ENCODE assay signal across 11 cellular contexts in the genomic region with DNA sequence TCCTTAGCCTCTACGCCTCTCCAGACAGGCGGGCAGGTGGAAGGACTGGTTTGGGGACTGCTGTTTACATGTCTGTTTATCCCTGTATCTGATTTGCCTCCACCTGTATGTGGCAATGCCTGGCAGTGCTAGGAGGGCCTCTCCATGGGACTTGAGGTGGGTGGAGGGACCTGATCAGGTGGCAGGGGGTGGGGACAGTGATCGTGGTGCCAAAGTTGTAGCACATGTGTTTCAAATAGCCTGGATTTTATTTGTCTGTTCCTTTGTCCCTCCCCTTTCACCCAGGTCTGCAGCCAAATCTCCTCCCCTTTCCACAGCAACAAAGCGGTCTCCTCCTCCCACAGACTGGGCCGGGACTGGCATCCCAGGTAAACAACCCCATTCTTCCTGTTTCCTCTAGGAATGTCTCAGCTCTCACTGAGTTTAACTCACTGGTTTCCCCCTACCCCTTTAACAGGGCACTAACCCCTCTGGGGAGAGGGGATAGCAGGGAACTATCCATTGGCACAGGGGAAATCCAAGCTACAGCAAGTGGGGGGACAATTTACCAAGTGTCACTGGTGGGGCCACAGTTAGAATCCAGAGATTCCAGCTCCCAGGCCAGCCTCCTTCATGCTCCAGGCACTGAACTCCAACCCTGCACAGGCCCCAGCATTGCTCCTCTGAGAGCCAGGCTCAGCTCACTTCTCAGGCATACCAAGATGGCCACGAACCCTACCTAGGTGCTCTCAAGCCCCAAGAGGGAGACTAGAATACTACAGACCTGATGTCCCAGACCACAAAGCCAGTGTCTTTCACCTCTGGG. TPM values are rescaled to one million over a fixed set of nuclear protein-coding genes. Genes with fewer than 3 reads are reported as not detected.
DNase-seq lines count a peak whose midpoint lies in the region; ATAC-seq and TF ChIP-seq lines count a peak whose summit lies in the region.
"Had no signal": no experiment of that assay in that cellular context is flagged by ENCODE, and none has a peak within 500 bp of the region (broad histone marks: within the 10 kb centered on the region; RNA-seq: fewer than 3 reads in every experiment).

No MANE protein-coding gene starts in this region.

- H3F3A ChIP-seq in GM23338 (replicated peaks; ENCODE audit: low read depth) = no peaks in the 10 kb centered on the region

- H3K4me2 ChIP-seq in GM23338 = no peak overlapping the region
- H3K4me2 ChIP-seq: BLaER1 treated with 17β-estradiol and CSF1 and Interleukin-3, amounts not matched to agents 10 nM and 100 nM; KMS-11 had no signal

- H3K4me3 ChIP-seq in GM23338 = no peak overlapping the region
- H3K4me3 ChIP-seq: BLaER1 treated with 17β-estradiol and CSF1 and Interleukin-3, amounts not matched to agents 10 nM and 100 nM had no signal

- no peaks in the 10 kb centered on the region for H3K9me3 Mint-ChIP-seq in GM23338
- H3K9me3 Mint-ChIP-seq: dendritic cell treated with granulocyte-macrophage colony-stimulating factor and Interleukin-4, amounts not matched to agents 40 ng/mL and 50 ng/mL, for 4 days had no signal

- peaks cover 14% of the 10 kb centered on the region for H3K4me1 ChIP-seq in GM23338 (ENCODE audit: insufficient read depth)

- no peaks in the 10 kb centered on the region for H3K36me3 ChIP-seq in GM23338 (ENCODE audit: insufficient read depth)
- H3K36me3 ChIP-seq: BLaER1 treated with 17β-estradiol and CSF1 and Interleukin-3, amounts not matched to agents 10 nM and 100 nM had no signal

- no peak overlapping the region for H3K27ac ChIP-seq in GM23338 (ENCODE audit: low read depth)
- H3K27ac ChIP-seq: BLaER1 treated with 17β-estradiol and CSF1 and Interleukin-3, amounts not matched to agents 10 nM and 100 nM; KMS-11 had no signal

- no peaks in the 10 kb centered on the region for H3K27me3 ChIP-seq in GM23338 (ENCODE audit: insufficient read depth)
- H3K27me3 ChIP-seq: BLaER1 treated with 17β-estradiol and CSF1 and Interleukin-3, amounts not matched to agents 10 nM and 100 nM had no signal

- intact Hi-C loops in sciatic nerve (cut with DNase I) = loop anchor here (5.0 kb wide), 1 partner anchor 65 kb away; no protein-coding TSS in a partner anchor

- no peak for DNase-seq in GM23338 (ENCODE audit: low spot score)
- peak; percentile 72 for DNase-seq in NCI-H526 treated with DMSO at 0.1 percent for 48 hours (lab: John Stamatoyannopoulos, UW)
- peak; percentile 28 for DNase-seq in kidney glomerular epithelial cell (lab: John Stamatoyannopoulos, UW)
- DNase-seq in sciatic nerve (ENCODE audit: low spot score) = no peak
- DNase-seq in NCI-H226 = no peak
- DNase-seq in AG08395 (ENCODE audit: low spot score) = no peak

- TF ChIP-seq CTCF in GM23338 (conservative IDR thresholded peaks at IDR 0.05; ENCODE audit: low read depth in 2 of 2) = no peak

- ATAC-seq in GM23338 (no peak; the same call in 2 of the 3 replicates), sciatic nerve (peak; percentile 5), GM19328 (IDR thresholded peaks at IDR 0.05; ENCODE audit: unreplicated experiment) (no peak)

- H3K9me2 ChIP-seq in GM23338 (ENCODE audit: insufficient read depth) = no peaks in the 10 kb centered on the region

- H3K36me3 Mint-ChIP-seq in GM23338 (ENCODE audit: low read depth) = no peaks in the 10 kb centered on the region

- H3K79me2 ChIP-seq in GM23338 (replicated peaks; ENCODE audit: insufficient read depth) = no peaks in the 10 kb centered on the region

- peaks cover 11% of the 10 kb centered on the region for H3K27me3 Mint-ChIP-seq in GM23338 (ENCODE audit: insufficient read depth, low read depth, poor library complexity)

- peaks cover 28% of the 10 kb centered on the region for H3K4me1 Mint-ChIP-seq in GM23338

- H3K4me3 Mint-ChIP-seq in GM23338 = no peak overlapping the region
- H3K4me3 Mint-ChIP-seq: dendritic cell treated with granulocyte-macrophage colony-stimulating factor and Interleukin-4, amounts not matched to agents 40 ng/mL and 50 ng/mL, for 4 days had no signal

- H2AFZ ChIP-seq in GM23338 = peak overlapping the region; percentile 72; the same call in 1 of the 2 replicates

- H3K27ac Mint-ChIP-seq in GM23338 = no peak overlapping the region
- H3K27ac Mint-ChIP-seq: dendritic cell treated with granulocyte-macrophage colony-stimulating factor and Interleukin-4, amounts not matched to agents 40 ng/mL and 50 ng/mL, for 4 days had no signal

- H4K20me1 ChIP-seq in GM23338 (replicated peaks; ENCODE audit: insufficient read depth) = no peaks in the 10 kb centered on the region

TF ChIP-seq in GM23338, 12 proteins besides CTCF, POLR2A, EP300 and RAD21 (continues in another document):
- TF ChIP-seq ZNF331 (CRISPR knock-in tag; IDR thresholded peaks at IDR 0.05; ENCODE audit: low read depth) (no peak), NANOG (IDR thresholded peaks at IDR 0.05; ENCODE audit: borderline replicate concordance) (no peak), CREB1 (CRISPR knock-in tag; IDR thresholded peaks at IDR 0.05; ENCODE audit: low read depth) (no peak), POLR2AphosphoS5 (IDR thresholded peaks at IDR 0.05; ENCODE audit: low read depth) (no peak), EZH2phosphoT487 (IDR thresholded peaks at IDR 0.05; ENCODE audit: unreplicated experiment) (no peak), JUNB (IDR thresholded peaks at IDR 0.05; ENCODE audit: unreplicated experiment) (no peak)
- TF ChIP-seq, protein P1, sequence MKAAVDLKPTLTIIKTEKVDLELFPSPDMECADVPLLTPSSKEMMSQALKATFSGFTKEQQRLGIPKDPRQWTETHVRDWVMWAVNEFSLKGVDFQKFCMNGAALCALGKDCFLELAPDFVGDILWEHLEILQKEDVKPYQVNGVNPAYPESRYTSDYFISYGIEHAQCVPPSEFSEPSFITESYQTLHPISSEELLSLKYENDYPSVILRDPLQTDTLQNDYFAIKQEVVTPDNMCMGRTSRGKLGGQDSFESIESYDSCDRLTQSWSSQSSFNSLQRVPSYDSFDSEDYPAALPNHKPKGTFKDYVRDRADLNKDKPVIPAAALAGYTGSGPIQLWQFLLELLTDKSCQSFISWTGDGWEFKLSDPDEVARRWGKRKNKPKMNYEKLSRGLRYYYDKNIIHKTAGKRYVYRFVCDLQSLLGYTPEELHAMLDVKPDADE (IDR thresholded peaks at IDR 0.05) = no peak
- TF ChIP-seq, protein P2, sequence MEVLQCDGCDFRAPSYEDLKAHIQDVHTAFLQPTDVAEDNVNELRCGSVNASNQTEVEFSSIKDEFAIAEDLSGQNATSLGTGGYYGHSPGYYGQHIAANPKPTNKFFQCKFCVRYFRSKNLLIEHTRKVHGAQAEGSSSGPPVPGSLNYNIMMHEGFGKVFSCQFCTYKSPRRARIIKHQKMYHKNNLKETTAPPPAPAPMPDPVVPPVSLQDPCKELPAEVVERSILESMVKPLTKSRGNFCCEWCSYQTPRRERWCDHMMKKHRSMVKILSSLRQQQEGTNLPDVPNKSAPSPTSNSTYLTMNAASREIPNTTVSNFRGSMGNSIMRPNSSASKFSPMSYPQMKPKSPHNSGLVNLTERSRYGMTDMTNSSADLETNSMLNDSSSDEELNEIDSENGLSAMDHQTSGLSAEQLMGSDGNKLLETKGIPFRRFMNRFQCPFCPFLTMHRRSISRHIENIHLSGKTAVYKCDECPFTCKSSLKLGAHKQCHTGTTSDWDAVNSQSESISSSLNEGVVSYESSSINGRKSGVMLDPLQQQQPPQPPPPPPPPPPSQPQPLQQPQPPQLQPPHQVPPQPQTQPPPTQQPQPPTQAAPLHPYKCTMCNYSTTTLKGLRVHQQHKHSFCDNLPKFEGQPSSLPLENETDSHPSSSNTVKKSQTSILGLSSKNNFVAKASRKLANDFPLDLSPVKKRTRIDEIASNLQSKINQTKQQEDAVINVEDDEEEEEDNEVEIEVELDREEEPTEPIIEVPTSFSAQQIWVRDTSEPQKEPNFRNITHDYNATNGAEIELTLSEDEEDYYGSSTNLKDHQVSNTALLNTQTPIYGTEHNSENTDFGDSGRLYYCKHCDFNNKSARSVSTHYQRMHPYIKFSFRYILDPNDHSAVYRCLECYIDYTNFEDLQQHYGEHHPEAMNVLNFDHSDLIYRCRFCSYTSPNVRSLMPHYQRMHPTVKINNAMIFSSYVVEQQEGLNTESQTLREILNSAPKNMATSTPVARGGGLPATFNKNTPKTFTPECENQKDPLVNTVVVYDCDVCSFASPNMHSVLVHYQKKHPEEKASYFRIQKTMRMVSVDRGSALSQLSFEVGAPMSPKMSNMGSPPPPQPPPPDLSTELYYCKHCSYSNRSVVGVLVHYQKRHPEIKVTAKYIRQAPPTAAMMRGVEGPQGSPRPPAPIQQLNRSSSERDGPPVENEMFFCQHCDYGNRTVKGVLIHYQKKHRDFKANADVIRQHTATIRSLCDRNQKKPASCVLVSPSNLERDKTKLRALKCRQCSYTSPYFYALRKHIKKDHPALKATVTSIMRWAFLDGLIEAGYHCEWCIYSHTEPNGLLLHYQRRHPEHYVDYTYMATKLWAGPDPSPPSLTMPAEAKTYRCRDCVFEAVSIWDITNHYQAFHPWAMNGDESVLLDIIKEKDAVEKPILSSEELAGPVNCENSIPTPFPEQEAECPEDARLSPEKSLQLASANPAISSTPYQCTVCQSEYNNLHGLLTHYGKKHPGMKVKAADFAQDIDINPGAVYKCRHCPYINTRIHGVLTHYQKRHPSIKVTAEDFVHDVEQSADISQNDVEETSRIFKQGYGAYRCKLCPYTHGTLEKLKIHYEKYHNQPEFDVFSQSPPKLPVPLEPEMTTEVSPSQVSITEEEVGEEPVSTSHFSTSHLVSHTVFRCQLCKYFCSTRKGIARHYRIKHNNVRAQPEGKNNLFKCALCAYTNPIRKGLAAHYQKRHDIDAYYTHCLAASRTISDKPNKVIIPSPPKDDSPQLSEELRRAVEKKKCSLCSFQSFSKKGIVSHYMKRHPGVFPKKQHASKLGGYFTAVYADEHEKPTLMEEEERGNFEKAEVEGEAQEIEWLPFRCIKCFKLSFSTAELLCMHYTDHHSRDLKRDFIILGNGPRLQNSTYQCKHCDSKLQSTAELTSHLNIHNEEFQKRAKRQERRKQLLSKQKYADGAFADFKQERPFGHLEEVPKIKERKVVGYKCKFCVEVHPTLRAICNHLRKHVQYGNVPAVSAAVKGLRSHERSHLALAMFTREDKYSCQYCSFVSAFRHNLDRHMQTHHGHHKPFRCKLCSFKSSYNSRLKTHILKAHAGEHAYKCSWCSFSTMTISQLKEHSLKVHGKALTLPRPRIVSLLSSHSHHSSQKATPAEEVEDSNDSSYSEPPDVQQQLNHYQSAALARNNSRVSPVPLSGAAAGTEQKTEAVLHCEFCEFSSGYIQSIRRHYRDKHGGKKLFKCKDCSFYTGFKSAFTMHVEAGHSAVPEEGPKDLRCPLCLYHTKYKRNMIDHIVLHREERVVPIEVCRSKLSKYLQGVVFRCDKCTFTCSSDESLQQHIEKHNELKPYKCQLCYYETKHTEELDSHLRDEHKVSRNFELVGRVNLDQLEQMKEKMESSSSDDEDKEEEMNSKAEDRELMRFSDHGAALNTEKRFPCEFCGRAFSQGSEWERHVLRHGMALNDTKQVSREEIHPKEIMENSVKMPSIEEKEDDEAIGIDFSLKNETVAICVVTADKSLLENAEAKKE (CRISPR knock-in tag; IDR thresholded peaks at IDR 0.05) = no peak

RNA-seq across cellular contexts. Expression of a gene that starts 22.9 kb away (rescaled TPM):
- total RNA-seq in GM23338 (2014; rRNA removed; shearing (Covaris generic)) = 8.5 and 10.0 TPM in 2 replicates
- 4.9 and 5.2 TPM in 2 replicates for polyA plus RNA-seq in GM23338 (2016; fragmentation: Nextera tagmentation; extraction: Ambion mirVana)
- 13.1 TPM for total RNA-seq in sciatic nerve
- total RNA-seq: mononuclear cell had no signal

RNA-seq across cellular contexts. Expression of a gene that starts 34.0 kb away (rescaled TPM):
- 35.4 and 38.9 TPM in 2 replicates for total RNA-seq in GM23338 (2014; rRNA removed; shearing (Covaris generic))
- 8.5 and 9.0 TPM in 2 replicates for polyA plus RNA-seq in GM23338 (2016; fragmentation: Nextera tagmentation; extraction: Ambion mirVana)
- total RNA-seq in sciatic nerve = 145 TPM

Comparison
In these comparisons a context has a peak if more than half of its experiments do, and no peak if none do; other contexts are left out.
1. DNase-seq: peak in NCI-H526 treated with DMSO at 0.1 percent for 48 hours (single experiment) and kidney glomerular epithelial cell (single experiment); none in GM23338 (single experiment), sciatic nerve (single experiment), NCI-H226 (single experiment) and AG08395 (single experiment).